14 cellular contexts compared by ENCODE assay signal in the genomic region with DNA sequence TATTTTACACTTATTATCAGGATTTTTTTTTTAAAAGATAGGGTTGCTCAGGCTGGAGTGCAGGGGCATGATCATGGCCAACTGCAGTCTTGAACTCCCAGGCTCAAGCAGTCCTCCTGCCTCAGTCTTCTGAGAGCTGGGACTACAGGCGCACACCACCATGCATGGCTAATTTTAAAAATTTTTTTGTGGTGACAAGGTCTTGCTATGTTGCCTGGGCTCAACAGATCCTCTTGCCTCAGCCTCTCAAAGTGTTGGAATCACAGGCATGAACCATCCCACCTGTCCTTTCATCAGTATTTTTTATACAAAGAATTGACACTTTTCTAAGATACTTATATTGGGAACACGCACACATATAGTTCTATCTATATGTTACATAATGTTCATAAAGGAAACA.
A peak's percentile ranks its signal among the peaks of the same experiment; 100 is the strongest.
DNase-seq lines count a peak whose midpoint lies in the region; ATAC-seq and TF ChIP-seq lines count a peak whose summit lies in the region.
"Had no signal": no experiment of that assay in that cellular context is flagged by ENCODE, and none has a peak within 500 bp of the region (broad histone marks: within the 10 kb centered on the region; RNA-seq: fewer than 3 reads in every experiment).

No MANE protein-coding gene starts in this region.

- H3K27me3 Mint-ChIP-seq in CD4-positive, CD25-positive, alpha-beta regulatory T cell = no peaks in the 10 kb centered on the region
- H3K27me3 Mint-ChIP-seq in activated CD8-positive, alpha-beta T cell treated with anti-CD3 and anti-CD28 coated beads, Interleukin-2, amount 10 ng/mL, durations not matched to agents 7 days and 5 days (ENCODE audit: low read depth) = no peaks in the 10 kb centered on the region
- H3K27me3 Mint-ChIP-seq in naive B cell = no peaks in the 10 kb centered on the region

- no peak for TF ChIP-seq CTCF in HEK293 (tag by site-specific recombination; IDR thresholded peaks at IDR 0.05)
- TF ChIP-seq CTCF in upper lobe of right lung (IDR thresholded peaks at IDR 0.05) = no peak

- H3K27ac ChIP-seq in CD4-positive, CD25-positive, alpha-beta regulatory T cell (ENCODE audit: insufficient read depth, low read length, poor library complexity, severe bottlenecking) = peak overlapping the region; percentile 65
- no peak overlapping the region for H3K27ac ChIP-seq in HEK293 (ENCODE audit: extremely low read depth, low read depth, low read length)
- no peak overlapping the region for H3K27ac ChIP-seq in upper lobe of right lung

- peaks cover 4% of the 10 kb centered on the region for H3K36me3 ChIP-seq in CD4-positive, CD25-positive, alpha-beta regulatory T cell (ENCODE audit: control insufficient read depth, insufficient read depth, low read length)
- no peaks in the 10 kb centered on the region for H3K36me3 ChIP-seq in HEK293 (ENCODE audit: control insufficient read depth in 2 of 2, insufficient read depth in 1 of 2, low read length in 2 of 2)
- no peaks in the 10 kb centered on the region for H3K36me3 ChIP-seq in upper lobe of right lung
- H3K36me3 ChIP-seq: right lobe of liver had no signal

- peaks cover 91% of the 10 kb centered on the region for H3K4me1 ChIP-seq in CD4-positive, CD25-positive, alpha-beta regulatory T cell (ENCODE audit: control insufficient read depth, insufficient read depth, low read length, poor library complexity, severe bottlenecking)
- H3K4me1 ChIP-seq in HEK293 (ENCODE audit: control insufficient read depth, insufficient read depth, low read length) (peaks cover 11% of the 10 kb centered on the region), upper lobe of right lung (peaks cover 53% of the 10 kb centered on the region)

- peaks cover 21% of the 10 kb centered on the region for H3K36me3 Mint-ChIP-seq in CD4-positive, CD25-positive, alpha-beta regulatory T cell
- H3K36me3 Mint-ChIP-seq in activated CD8-positive, alpha-beta T cell treated with anti-CD3 and anti-CD28 coated beads, Interleukin-2, amount 10 ng/mL, durations not matched to agents 7 days and 5 days (ENCODE audit: low read depth) = peaks cover 38% of the 10 kb centered on the region
- peaks cover 2 to 16% of the 10 kb centered on the region in 2 donors for H3K36me3 Mint-ChIP-seq in naive B cell

- H3K4me3 ChIP-seq in CD4-positive, CD25-positive, alpha-beta regulatory T cell (ENCODE audit: low read depth, low read length) = peak overlapping the region; percentile 45
- H3K4me3 ChIP-seq in HEK293 (ENCODE audit: low read depth, low read length) = no peak overlapping the region
- H3K4me3 ChIP-seq in upper lobe of right lung = no peak overlapping the region
- H3K4me3 ChIP-seq: right lobe of liver had no signal

- no peak for DNase-seq in CD4-positive, CD25-positive, alpha-beta regulatory T cell
- no peak for DNase-seq in activated CD8-positive, alpha-beta T cell treated with anti-CD3 and anti-CD28 coated beads, Interleukin-2, amount 10 ng/mL, durations not matched to agents 7 days and 5 days
- DNase-seq in naive B cell (no peak), upper lobe of right lung (no peak), DMS 273 (lab: John Stamatoyannopoulos, UW; ENCODE audit: unreplicated experiment) (no peak)
- DNase-seq: H9; IMR-90; mesenchymal stem cell; NCI-H1694 treated with DMSO at 0.1 percent for 48 hours; stimulated activated CD4-positive, alpha-beta T cell treated with anti-CD3 and anti-CD28 coated beads, Interleukin-4, amount 100 ng/mL, for 4 hours had no signal

- H3K9me3 Mint-ChIP-seq in CD4-positive, CD25-positive, alpha-beta regulatory T cell = peaks cover 0 to 1% (median 0%) of the 10 kb centered on the region in 7 donors
- no peaks in the 10 kb centered on the region for H3K9me3 Mint-ChIP-seq in activated CD8-positive, alpha-beta T cell treated with anti-CD3 and anti-CD28 coated beads, Interleukin-2, amount 10 ng/mL, durations not matched to agents 7 days and 5 days (ENCODE audit: insufficient read depth)
- peaks cover 0 to 3% (median 0%) of the 10 kb centered on the region in 7 donors for H3K9me3 Mint-ChIP-seq in naive B cell

- H3K27ac Mint-ChIP-seq in CD4-positive, CD25-positive, alpha-beta regulatory T cell = peak overlapping the region; percentile 10 to 93 (median 75)
- peak overlapping the region; percentile 36 for H3K27ac Mint-ChIP-seq in activated CD8-positive, alpha-beta T cell treated with anti-CD3 and anti-CD28 coated beads, Interleukin-2, amount 10 ng/mL, durations not matched to agents 7 days and 5 days
- peak overlapping the region in 4 of 6 donors; percentile 80 to 98 (median 92) for H3K27ac Mint-ChIP-seq in naive B cell

- intact Hi-C loops in upper lobe of right lung (cut with DNase I) = loop anchor here (10.0 kb wide), 1 partner anchor 100 kb away; the partner anchor contains the start of gene PIP4K2A

- ATAC-seq in CD4-positive, CD25-positive, alpha-beta regulatory T cell (ENCODE audit: low read depth in 2 of 2) = no peak
- no peak for ATAC-seq in activated CD8-positive, alpha-beta T cell treated with anti-CD3 and anti-CD28 coated beads, Interleukin-2, amount 10 ng/mL, durations not matched to agents 7 days and 5 days
- no peak for ATAC-seq in naive B cell (ENCODE audit: low read depth in 2 of 2)
- no peak for ATAC-seq in GM18861 (IDR thresholded peaks at IDR 0.05; ENCODE audit: unreplicated experiment)
- ATAC-seq in GM21723 (IDR thresholded peaks at IDR 0.05; ENCODE audit: unreplicated experiment) = no peak
- no peak for ATAC-seq in upper lobe of right lung

- H3K4me1 Mint-ChIP-seq in CD4-positive, CD25-positive, alpha-beta regulatory T cell = peaks cover 82 to 100% (median 90%) of the 10 kb centered on the region in 4 donors
- H3K4me1 Mint-ChIP-seq in activated CD8-positive, alpha-beta T cell treated with anti-CD3 and anti-CD28 coated beads, Interleukin-2, amount 10 ng/mL, durations not matched to agents 7 days and 5 days (ENCODE audit: low read depth) = peaks cover 96% of the 10 kb centered on the region
- peaks cover 58 to 91% (median 75%) of the 10 kb centered on the region in 3 donors for H3K4me1 Mint-ChIP-seq in naive B cell

- POLR2A ChIA-PET in HEK293 (lab: Yijun Ruan, JAX) = interaction anchor here (1.1 kb wide), 1 partner anchor 18 kb away, joined by 3 read pairs; no protein-coding TSS in a partner anchor
- POLR2A ChIA-PET in activated CD8-positive, alpha-beta T cell treated with anti-CD3 and anti-CD28 coated beads, Interleukin-2, amount 10 ng/mL, durations not matched to agents 7 days and 5 days (lab: Charles Lee) = interaction anchor here (1.2 kb wide), 1 partner anchor 77 kb away, joined by 3 read pairs; no protein-coding TSS in a partner anchor

- H3K4me3 Mint-ChIP-seq in CD4-positive, CD25-positive, alpha-beta regulatory T cell = peak overlapping the region; percentile 4 to 81 (median 76)
- H3K4me3 Mint-ChIP-seq in activated CD8-positive, alpha-beta T cell treated with anti-CD3 and anti-CD28 coated beads, Interleukin-2, amount 10 ng/mL, durations not matched to agents 7 days and 5 days = peak overlapping the region; percentile 67
- peak overlapping the region in 4 of 8 donors; percentile 50 to 83 (median 64) for H3K4me3 Mint-ChIP-seq in naive B cell
- H3K4me3 Mint-ChIP-seq: H9 had no signal

- CTCF ChIA-PET in HEK293 (lab: Yijun Ruan, JAX) = interaction anchor here (0.5 to 0.6 kb wide), 2 partner anchors 102 to 1537 kb away, joined by 3 to 4 read pairs; no protein-coding TSS in a partner anchor
- CTCF ChIA-PET in activated CD8-positive, alpha-beta T cell treated with anti-CD3 and anti-CD28 coated beads, Interleukin-2, amount 10 ng/mL, durations not matched to agents 7 days and 5 days (lab: Charles Lee) = interaction anchor here (1.1 to 1.9 kb wide), 6 partner anchors 8 to 64 kb away, joined by 3 to 10 read pairs (median 4); no protein-coding TSS in a partner anchor

- no peaks in the 10 kb centered on the region for H3K9me3 ChIP-seq in CD4-positive, CD25-positive, alpha-beta regulatory T cell (ENCODE audit: control insufficient read depth in 2 of 2, low read length in 2 of 2)
- H3K9me3 ChIP-seq in HEK293 (ENCODE audit: control insufficient read depth, insufficient read depth, low read depth, low read length) (no peaks in the 10 kb centered on the region), upper lobe of right lung (no peaks in the 10 kb centered on the region)
- H3K9me3 ChIP-seq: right lobe of liver had no signal

- H3K27me3 ChIP-seq in CD4-positive, CD25-positive, alpha-beta regulatory T cell (ENCODE audit: control insufficient read depth, insufficient read depth, low read length) = no peaks in the 10 kb centered on the region
- H3K27me3 ChIP-seq in upper lobe of right lung = no peaks in the 10 kb centered on the region
- H3K27me3 ChIP-seq: right lobe of liver had no signal

TF ChIP-seq in HEK293, 187 proteins besides CTCF, POLR2A, EP300 and RAD21:
- TF ChIP-seq ZNF664 (tag by site-specific recombination; IDR thresholded peaks at IDR 0.05) (no peak), ZXDB (tag by site-specific recombination; IDR thresholded peaks at IDR 0.05) (peak; percentile 43; the same call in 1 of the 2 replicates)
TF ChIP-seq in HEK293: peak in this region for 1.

Comparison
In these comparisons a context has a peak if more than half of its experiments do, and no peak if none do; other contexts are left out.
1. H3K27ac Mint-ChIP-seq: peak in every context shown above with its lines; median percentile 92 in naive B cell; 75 in CD4-positive, CD25-positive, alpha-beta regulatory T cell; 36 in activated CD8-positive, alpha-beta T cell treated with anti-CD3 and anti-CD28 coated beads, Interleukin-2, amount 10 ng/mL, durations not matched to agents 7 days and 5 days.